In genomic region chr7:103074519-103075336, GRCh38 we compare ENCODE assay signal across 8 cellular contexts.
A peak's percentile ranks its signal among the peaks of the same experiment; 100 is the strongest.
DNase-seq lines count a peak whose midpoint lies in the region; ATAC-seq and TF ChIP-seq lines count a peak whose summit lies in the region.

Gene ARMC10, plus strand, starts transcription at chr7:103075140. Its CDS starts 133 bp downstream, at chr7:103075273.
Gene FBXL13, minus strand, starts transcription at chr7:103074796.

- peak within 1 kb of the TSS; percentile 86 for H3K4me3 ChIP-seq in WI38 (ENCODE audit: low read depth, low read length)
- peak within 1 kb of the TSS; percentile 59 to 73 for H3K4me3 ChIP-seq in cardiac fibroblast (replicated peaks in 1 of 2; ENCODE audit: low read depth in 2 of 2, low read length in 2 of 2)

- ATAC-seq in GM18909 (IDR thresholded peaks at IDR 0.05; ENCODE audit: poor library complexity, unreplicated experiment) = peak; percentile 92
- ATAC-seq in HG03159 (IDR thresholded peaks at IDR 0.05; ENCODE audit: unreplicated experiment) = peak; percentile 89

- TF ChIP-seq CTCF in WI38 (IDR thresholded peaks at IDR 0.05; ENCODE audit: low read depth, low read length) = no peak
- TF ChIP-seq CTCF in cardiac fibroblast (IDR thresholded peaks at IDR 0.05; ENCODE audit: low read depth, low read length) = no peak

- DNase-seq in AG08396 (ENCODE audit: low spot score) (peak; percentile 94), NCI-H2196 treated with DMSO at 0.1 percent for 48 hours (lab: John Stamatoyannopoulos, UW; ENCODE audit: unreplicated experiment) (peak; percentile 94), cardiac fibroblast (ENCODE audit: low read depth in 2 of 2) (peak; percentile 92 to 94), iris pigment epithelial cell (ENCODE audit: low read depth) (peak; percentile 91)
- DNase-seq in stimulated activated CD4-positive, alpha-beta T cell treated with anti-CD3 and anti-CD28 coated beads, Interleukin-12 subunit alpha, Interleukin-12 subunit beta, amount 100 ng/mL, for 24 hours (ENCODE audit: low read depth in 2 of 2) = peak; percentile 85 to 86

Comparison
In these comparisons a context has a peak if more than half of its experiments do, and no peak if none do; other contexts are left out.
1. Peak in every context shown above with its lines: DNase-seq, ATAC-seq and H3K4me3 ChIP-seq.